Comparison of ENCODE assay signal across 11 cellular contexts in the genomic region with DNA sequence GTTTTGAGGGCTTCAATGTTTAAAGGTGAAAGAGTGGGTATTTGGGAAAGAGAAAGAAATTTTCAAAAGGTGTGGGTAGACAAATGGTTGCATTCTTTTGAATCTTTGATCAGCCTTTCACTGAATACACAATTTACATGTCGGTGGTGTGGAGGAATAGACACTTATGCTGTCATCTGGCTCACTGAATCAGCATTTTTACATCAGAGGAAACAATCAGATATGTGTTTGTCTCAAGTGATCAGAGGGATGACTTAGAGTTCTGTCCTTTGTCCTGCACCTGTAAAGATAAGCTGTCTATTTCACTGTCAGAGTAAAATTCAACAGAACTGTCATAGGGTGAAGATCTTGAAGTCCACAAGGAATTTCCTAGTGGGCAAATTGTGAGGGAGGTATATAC.
"Had no signal": no experiment of that assay in that cellular context is flagged by ENCODE, and none has a peak within 500 bp of the region (broad histone marks: within the 10 kb centered on the region; RNA-seq: fewer than 3 reads in every experiment).

No MANE protein-coding gene starts in this region.

- H3K27ac ChIP-seq: GM23248 had no signal

- H3K9ac ChIP-seq: GM23248 had no signal

- H3K4me3 ChIP-seq: GM23248, GM23338, HAP-1 had no signal

- H3K36me3 ChIP-seq: HAP-1 had no signal

- H3K9me3 ChIP-seq: HAP-1 had no signal

- ATAC-seq: GM23338, HCT116 had no signal

- H3K4me1 ChIP-seq: HAP-1 had no signal

- H3K27ac Mint-ChIP-seq: GM23338, H9, HFFc6 had no signal

- H3K4me3 Mint-ChIP-seq: GM23338, H9, HFFc6 had no signal

- FAIRE-seq: H1, H54 had no signal

- DNase-seq: GM23248, GOT3, H7, H9, HCEC 1CT, HFFc6 had no signal

- H3K9me3 Mint-ChIP-seq: HFFc6 had no signal

- H2AFZ ChIP-seq: GM23248, GM23338 had no signal
